In genomic region chr7:2645274-2645868, GRCh38 we compare ENCODE assay signal across 8 cellular contexts. TPM values are rescaled to one million over a fixed set of nuclear protein-coding genes. Genes with fewer than 3 reads are reported as not detected.
A peak's percentile ranks its signal among the peaks of the same experiment; 100 is the strongest.
DNase-seq lines count a peak whose midpoint lies in the region; ATAC-seq and TF ChIP-seq lines count a peak whose summit lies in the region.

No MANE protein-coding gene starts in this region.

- no peaks in the 10 kb centered on the region for H3K9me3 Mint-ChIP-seq in stimulated activated naive B cell treated with anti-CD40 and anti-IgM and Interleukin-4, amounts not matched to agents 10 μg/mL and 1 μg/mL and 100 μg/mL, for 72 hours

- no peak overlapping the region for H3K4me3 ChIP-seq in NB4 (ENCODE audit: low read depth, low read length)
- H3K4me3 ChIP-seq in adrenal gland, result no peak overlapping the region

- ATAC-seq in GM21529 (IDR thresholded peaks at IDR 0.05; ENCODE audit: unreplicated experiment), result peak; percentile 47
- peak; percentile 26 to 47 for ATAC-seq in stimulated activated naive B cell treated with anti-CD40 and anti-IgM and Interleukin-4, amounts not matched to agents 10 μg/mL and 1 μg/mL and 100 μg/mL, for 72 hours (replicated peaks)

- peak overlapping the region; percentile 77 for H3K27ac Mint-ChIP-seq in stimulated activated naive B cell treated with anti-CD40 and anti-IgM and Interleukin-4, amounts not matched to agents 10 μg/mL and 1 μg/mL and 100 μg/mL, for 72 hours

- WGBS in adrenal gland, 4 donors, result 49 to 73% (median 59%) methylated on average over 6 to 14 of the region's 14 CpGs

- TF ChIP-seq POLR2A in NB4 (IDR thresholded peaks at IDR 0.05; ENCODE audit: extremely low read depth, insufficient read length), result no peak
- no peak for TF ChIP-seq POLR2A in adrenal gland (IDR thresholded peaks at IDR 0.05)

- DNase-seq in GDM1 (lab: John Stamatoyannopoulos, UW) (peak; percentile 66), NB4 (ENCODE audit: low read depth) (peak; percentile 97), astrocyte of the hippocampus (ENCODE audit: low read depth, low spot score) (peak; percentile 50), NCI-H524 (lab: John Stamatoyannopoulos, UW) (no peak), adrenal gland (no peak), NCI-H1694 (lab: John Stamatoyannopoulos, UW) (no peak)
- peak; percentile 32 for DNase-seq in stimulated activated naive B cell treated with anti-CD40 and anti-IgM and Interleukin-4, amounts not matched to agents 10 μg/mL and 1 μg/mL and 100 μg/mL, for 72 hours

- no peaks in the 10 kb centered on the region for H3K9me3 ChIP-seq in adrenal gland (replicated peaks in 1 of 3)

- peak overlapping the region in 2 of 5 donors; percentile 42 to 45 for H3K27ac ChIP-seq in adrenal gland

- peak overlapping the region; percentile 74 to 86 for H3K4me3 Mint-ChIP-seq in stimulated activated naive B cell treated with anti-CD40 and anti-IgM and Interleukin-4, amounts not matched to agents 10 μg/mL and 1 μg/mL and 100 μg/mL, for 72 hours

- H3K4me1 ChIP-seq in adrenal gland (replicated peaks in 1 of 2), result peaks cover 21 to 39% of the 10 kb centered on the region in 2 donors

- H3K27me3 ChIP-seq in adrenal gland, result no peaks in the 10 kb centered on the region

- intact Hi-C loops in adrenal gland (cut with DNase I), result no loop called here

- H3K36me3 ChIP-seq in adrenal gland (replicated peaks in 1 of 2), result peaks cover 0 to 23% of the 10 kb centered on the region in 2 donors

- peaks cover 24 to 27% of the 10 kb centered on the region in 2 donors for H3K36me3 Mint-ChIP-seq in stimulated activated naive B cell treated with anti-CD40 and anti-IgM and Interleukin-4, amounts not matched to agents 10 μg/mL and 1 μg/mL and 100 μg/mL, for 72 hours

- H3K27me3 Mint-ChIP-seq in stimulated activated naive B cell treated with anti-CD40 and anti-IgM and Interleukin-4, amounts not matched to agents 10 μg/mL and 1 μg/mL and 100 μg/mL, for 72 hours, result no peaks in the 10 kb centered on the region

- TF ChIP-seq CTCF in NB4 (IDR thresholded peaks at IDR 0.05; ENCODE audit: low read depth, low read length), result no peak
- no peak for TF ChIP-seq CTCF in adrenal gland (IDR thresholded peaks at IDR 0.05)

- H3K4me1 Mint-ChIP-seq in stimulated activated naive B cell treated with anti-CD40 and anti-IgM and Interleukin-4, amounts not matched to agents 10 μg/mL and 1 μg/mL and 100 μg/mL, for 72 hours, result peaks cover 35 to 50% of the 10 kb centered on the region in 2 donors

RNA-seq across cellular contexts. Expression of gene TTYH3, which starts 13.6 kb away (rescaled TPM):
- 10 to 100 TPM; 34.8 to 86.3 (median 60.3) TPM for total RNA-seq in adrenal gland
- 10 to 100 TPM in 2 of 3 donors, 1 to 10 TPM in 1; 5.4 to 38.4 (median 21.3) TPM for polyA plus RNA-seq in adrenal gland

RNA-seq across cellular contexts. Expression of gene AMZ1, which starts 42.6 kb away (rescaled TPM):
- total RNA-seq in adrenal gland, result under 1 TPM in 2 of 8 donors, not detected in 6; 0.14 to 0.36 TPM
- under 1 TPM; 0.07 to 0.32 (median 0.07) TPM for polyA plus RNA-seq in adrenal gland

Comparison
In these comparisons a context has a peak if more than half of its experiments do, and no peak if none do; other contexts are left out.
1. DNase-seq: peak in GDM1 (single experiment), NB4 (single experiment), astrocyte of the hippocampus (single experiment) and stimulated activated naive B cell treated with anti-CD40 and anti-IgM and Interleukin-4, amounts not matched to agents 10 μg/mL and 1 μg/mL and 100 μg/mL, for 72 hours (single experiment); none in NCI-H524 (0 of 2), adrenal gland (0 of 7) and NCI-H1694 (single experiment).